ENCODE assay signal across 18 cellular contexts in the genomic region with DNA sequence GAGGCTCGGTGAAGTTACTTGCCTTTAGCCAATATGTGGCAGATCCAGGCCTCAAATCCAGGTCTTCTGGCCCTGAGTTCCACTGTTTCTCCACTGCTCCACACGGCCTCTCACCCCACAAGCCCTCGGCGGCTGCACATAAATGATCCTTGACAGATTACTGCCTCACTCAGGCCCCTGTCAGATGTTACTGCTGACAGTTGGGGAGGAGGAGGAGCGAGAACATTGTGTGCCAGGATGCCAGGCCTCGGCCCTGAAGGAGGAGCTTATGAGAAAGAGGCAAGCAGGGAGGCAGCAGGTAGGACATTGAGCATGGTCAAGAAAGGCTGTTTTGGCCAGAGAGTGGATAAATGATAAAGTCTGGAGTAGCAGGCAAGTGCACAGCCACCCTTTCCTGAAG.
"Had no signal": no experiment of that assay in that cellular context is flagged by ENCODE, and none has a peak within 500 bp of the region (broad histone marks: within the 10 kb centered on the region; RNA-seq: fewer than 3 reads in every experiment).

No MANE protein-coding gene starts in this region.

- H3K4me3 ChIP-seq: dorsolateral prefrontal cortex, neural progenitor cell, pancreas, right lobe of liver, tibial nerve, upper lobe of left lung had no signal

- DNase-seq: cerebellar nuclear complex; dorsolateral prefrontal cortex; effector CD4-positive, alpha-beta T cell; hypothalamus; mesenchymal stem cell; midbrain; naive thymus-derived CD4-positive, alpha-beta T cell; pancreas; retina; right lobe of liver; small intestine; stimulated activated CD4-positive, alpha-beta T cell treated with anti-CD3 and anti-CD28 coated beads, Interleukin-15, amount 100 ng/mL, for 24 hours; stimulated activated CD4-positive, alpha-beta T cell treated with anti-CD3 and anti-CD28 coated beads, Interleukin-2, amount 100 ng/mL, for 48 hours; stimulated activated naive CD4-positive, alpha-beta T cell; stimulated activated naive CD8-positive, alpha-beta T cell treated with anti-CD3 and anti-CD28 coated beads, Interleukin-15, amount 100 ng/mL, for 72 hours; upper lobe of left lung had no signal

- H3K9me3 ChIP-seq: pancreas, right lobe of liver, tibial nerve, upper lobe of left lung had no signal

- ATAC-seq: naive thymus-derived CD4-positive, alpha-beta T cell; pancreas; right lobe of liver; stimulated activated naive CD8-positive, alpha-beta T cell treated with anti-CD3 and anti-CD28 coated beads, Interleukin-15, amount 100 ng/mL, for 72 hours had no signal

- H3K36me3 ChIP-seq: neural progenitor cell, pancreas, right lobe of liver, tibial nerve, upper lobe of left lung had no signal

- H2AFZ ChIP-seq: neural progenitor cell had no signal

- H3K4me1 ChIP-seq: neural progenitor cell, tibial nerve had no signal

- H3K27ac ChIP-seq: neural progenitor cell, right lobe of liver, tibial nerve, upper lobe of left lung had no signal

- H3K4me2 ChIP-seq: neural progenitor cell had no signal

- H3K27me3 ChIP-seq: dorsolateral prefrontal cortex, neural progenitor cell, pancreas, right lobe of liver, upper lobe of left lung had no signal
